1 cellular context compared by ENCODE assay signal in the genomic region with DNA sequence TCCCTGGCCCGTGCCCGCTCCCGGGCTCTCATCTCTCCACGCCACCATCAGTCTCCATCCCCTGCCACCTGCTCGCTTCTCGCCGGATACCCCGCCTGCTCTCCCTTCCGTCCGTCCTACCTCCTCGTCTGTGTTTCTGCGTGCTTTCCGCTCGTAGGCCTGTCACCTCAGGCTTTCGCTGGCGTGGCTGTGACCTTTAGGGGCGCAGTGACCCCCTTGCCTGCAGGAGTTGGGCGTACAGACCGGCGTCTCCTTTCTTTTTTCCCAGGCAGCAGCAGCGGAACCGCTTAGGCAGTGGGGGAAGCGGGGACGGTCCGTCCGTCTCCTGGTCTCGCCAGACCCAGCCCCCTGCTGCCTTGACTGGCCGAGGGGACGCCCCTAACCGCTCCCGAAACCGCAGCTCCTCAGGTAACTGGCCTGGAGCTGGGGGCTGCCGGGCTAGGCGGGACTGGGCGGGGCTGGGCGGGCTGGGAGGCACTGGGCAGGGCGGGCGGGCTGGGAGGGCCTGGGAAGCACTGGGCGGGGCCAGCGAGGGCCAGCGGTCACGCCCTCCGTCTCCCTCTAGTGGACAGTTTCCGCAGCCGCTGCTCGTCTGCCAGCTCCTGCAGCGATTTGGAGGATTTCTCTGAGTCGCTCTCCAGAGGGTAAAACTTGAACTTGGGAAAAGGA.
A peak's percentile ranks its signal among the peaks of the same experiment; 100 is the strongest.
TF ChIP-seq lines count a peak whose summit lies in the region.

No MANE protein-coding gene starts in this region.

TF ChIP-seq in HepG2, 621 proteins besides CTCF, POLR2A, EP300 and RAD21:
- TF ChIP-seq, protein P1, sequence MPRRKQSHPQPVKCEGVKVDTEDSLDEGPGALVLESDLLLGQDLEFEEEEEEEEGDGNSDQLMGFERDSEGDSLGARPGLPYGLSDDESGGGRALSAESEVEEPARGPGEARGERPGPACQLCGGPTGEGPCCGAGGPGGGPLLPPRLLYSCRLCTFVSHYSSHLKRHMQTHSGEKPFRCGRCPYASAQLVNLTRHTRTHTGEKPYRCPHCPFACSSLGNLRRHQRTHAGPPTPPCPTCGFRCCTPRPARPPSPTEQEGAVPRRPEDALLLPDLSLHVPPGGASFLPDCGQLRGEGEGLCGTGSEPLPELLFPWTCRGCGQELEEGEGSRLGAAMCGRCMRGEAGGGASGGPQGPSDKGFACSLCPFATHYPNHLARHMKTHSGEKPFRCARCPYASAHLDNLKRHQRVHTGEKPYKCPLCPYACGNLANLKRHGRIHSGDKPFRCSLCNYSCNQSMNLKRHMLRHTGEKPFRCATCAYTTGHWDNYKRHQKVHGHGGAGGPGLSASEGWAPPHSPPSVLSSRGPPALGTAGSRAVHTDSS (CRISPR knock-in tag; conservative IDR thresholded peaks at IDR 0.05), result no peak
- TF ChIP-seq SMC3 (IDR thresholded peaks at IDR 0.05; ENCODE audit: low read length) (0 out of 2 replicates have a peak, but pooled peaks have one; percentile 9), STAG1 (CRISPR knock-in tag; IDR thresholded peaks at IDR 0.05) (peak; percentile 51), SETDB1 (CRISPR knock-in tag; IDR thresholded peaks at IDR 0.05; ENCODE audit: borderline replicate concordance) (no peak), RAD51 (IDR thresholded peaks at IDR 0.05; ENCODE audit: borderline replicate concordance) (no peak), ZBTB38 (CRISPR knock-in tag; IDR thresholded peaks at IDR 0.05) (no peak), TIGD3 (CRISPR knock-in tag; IDR thresholded peaks at IDR 0.05; ENCODE audit: borderline replicate concordance) (no peak), ZNF3 (CRISPR knock-in tag; IDR thresholded peaks at IDR 0.05) (no peak), SP1 (IDR thresholded peaks at IDR 0.05) (no peak), SP1 (CRISPR knock-in tag; IDR thresholded peaks at IDR 0.05) (peak; percentile 82), ZNF768 (CRISPR knock-in tag; IDR thresholded peaks at IDR 0.05) (peak; percentile 19; the same call in 1 of the 2 replicates), ZNF407 (CRISPR knock-in tag; IDR thresholded peaks at IDR 0.05; ENCODE audit: not compliant biosample characterization) (peak; percentile 9), RXRA (CRISPR knock-in tag; IDR thresholded peaks at IDR 0.05) (0 out of 2 replicates have a peak, but pooled peaks have one; percentile 8), XRCC5 (optimal IDR thresholded peaks at IDR 0.05; ENCODE audit: low read length) (peak; percentile 39), GABPB1 (CRISPR knock-in tag; IDR thresholded peaks at IDR 0.05) (peak; percentile 22; the same call in 1 of the 2 replicates)
- TF ChIP-seq, protein P2, sequence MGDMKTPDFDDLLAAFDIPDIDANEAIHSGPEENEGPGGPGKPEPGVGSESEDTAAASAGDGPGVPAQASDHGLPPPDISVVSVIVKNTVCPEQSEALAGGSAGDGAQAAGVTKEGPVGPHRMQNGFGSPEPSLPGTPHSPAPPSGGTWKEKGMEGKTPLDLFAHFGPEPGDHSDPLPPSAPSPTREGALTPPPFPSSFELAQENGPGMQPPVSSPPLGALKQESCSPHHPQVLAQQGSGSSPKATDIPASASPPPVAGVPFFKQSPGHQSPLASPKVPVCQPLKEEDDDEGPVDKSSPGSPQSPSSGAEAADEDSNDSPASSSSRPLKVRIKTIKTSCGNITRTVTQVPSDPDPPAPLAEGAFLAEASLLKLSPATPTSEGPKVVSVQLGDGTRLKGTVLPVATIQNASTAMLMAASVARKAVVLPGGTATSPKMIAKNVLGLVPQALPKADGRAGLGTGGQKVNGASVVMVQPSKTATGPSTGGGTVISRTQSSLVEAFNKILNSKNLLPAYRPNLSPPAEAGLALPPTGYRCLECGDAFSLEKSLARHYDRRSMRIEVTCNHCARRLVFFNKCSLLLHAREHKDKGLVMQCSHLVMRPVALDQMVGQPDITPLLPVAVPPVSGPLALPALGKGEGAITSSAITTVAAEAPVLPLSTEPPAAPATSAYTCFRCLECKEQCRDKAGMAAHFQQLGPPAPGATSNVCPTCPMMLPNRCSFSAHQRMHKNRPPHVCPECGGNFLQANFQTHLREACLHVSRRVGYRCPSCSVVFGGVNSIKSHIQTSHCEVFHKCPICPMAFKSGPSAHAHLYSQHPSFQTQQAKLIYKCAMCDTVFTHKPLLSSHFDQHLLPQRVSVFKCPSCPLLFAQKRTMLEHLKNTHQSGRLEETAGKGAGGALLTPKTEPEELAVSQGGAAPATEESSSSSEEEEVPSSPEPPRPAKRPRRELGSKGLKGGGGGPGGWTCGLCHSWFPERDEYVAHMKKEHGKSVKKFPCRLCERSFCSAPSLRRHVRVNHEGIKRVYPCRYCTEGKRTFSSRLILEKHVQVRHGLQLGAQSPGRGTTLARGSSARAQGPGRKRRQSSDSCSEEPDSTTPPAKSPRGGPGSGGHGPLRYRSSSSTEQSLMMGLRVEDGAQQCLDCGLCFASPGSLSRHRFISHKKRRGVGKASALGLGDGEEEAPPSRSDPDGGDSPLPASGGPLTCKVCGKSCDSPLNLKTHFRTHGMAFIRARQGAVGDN (CRISPR knock-in tag; IDR thresholded peaks at IDR 0.05), result peak; percentile 24; the same call in 1 of the 2 replicates
- TF ChIP-seq, protein P3, sequence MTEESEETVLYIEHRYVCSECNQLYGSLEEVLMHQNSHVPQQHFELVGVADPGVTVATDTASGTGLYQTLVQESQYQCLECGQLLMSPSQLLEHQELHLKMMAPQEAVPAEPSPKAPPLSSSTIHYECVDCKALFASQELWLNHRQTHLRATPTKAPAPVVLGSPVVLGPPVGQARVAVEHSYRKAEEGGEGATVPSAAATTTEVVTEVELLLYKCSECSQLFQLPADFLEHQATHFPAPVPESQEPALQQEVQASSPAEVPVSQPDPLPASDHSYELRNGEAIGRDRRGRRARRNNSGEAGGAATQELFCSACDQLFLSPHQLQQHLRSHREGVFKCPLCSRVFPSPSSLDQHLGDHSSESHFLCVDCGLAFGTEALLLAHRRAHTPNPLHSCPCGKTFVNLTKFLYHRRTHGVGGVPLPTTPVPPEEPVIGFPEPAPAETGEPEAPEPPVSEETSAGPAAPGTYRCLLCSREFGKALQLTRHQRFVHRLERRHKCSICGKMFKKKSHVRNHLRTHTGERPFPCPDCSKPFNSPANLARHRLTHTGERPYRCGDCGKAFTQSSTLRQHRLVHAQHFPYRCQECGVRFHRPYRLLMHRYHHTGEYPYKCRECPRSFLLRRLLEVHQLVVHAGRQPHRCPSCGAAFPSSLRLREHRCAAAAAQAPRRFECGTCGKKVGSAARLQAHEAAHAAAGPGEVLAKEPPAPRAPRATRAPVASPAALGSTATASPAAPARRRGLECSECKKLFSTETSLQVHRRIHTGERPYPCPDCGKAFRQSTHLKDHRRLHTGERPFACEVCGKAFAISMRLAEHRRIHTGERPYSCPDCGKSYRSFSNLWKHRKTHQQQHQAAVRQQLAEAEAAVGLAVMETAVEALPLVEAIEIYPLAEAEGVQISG (CRISPR knock-in tag; IDR thresholded peaks at IDR 0.05), result 0 out of 2 replicates have a peak, but pooled peaks have one; percentile 16
- TF ChIP-seq, protein P4, sequence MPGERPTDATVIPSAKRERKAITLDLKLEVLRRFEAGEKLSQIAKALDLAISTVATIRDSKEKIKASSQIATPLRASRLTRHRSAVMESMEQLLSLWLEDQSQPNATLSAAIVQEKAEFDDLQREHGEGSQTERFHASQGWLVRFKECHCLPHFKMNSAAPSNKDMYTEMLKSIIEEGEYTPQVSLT (CRISPR knock-in tag; IDR thresholded peaks at IDR 0.05; ENCODE audit: borderline replicate concordance, low read depth), result no peak
- TF ChIP-seq, protein P5, sequence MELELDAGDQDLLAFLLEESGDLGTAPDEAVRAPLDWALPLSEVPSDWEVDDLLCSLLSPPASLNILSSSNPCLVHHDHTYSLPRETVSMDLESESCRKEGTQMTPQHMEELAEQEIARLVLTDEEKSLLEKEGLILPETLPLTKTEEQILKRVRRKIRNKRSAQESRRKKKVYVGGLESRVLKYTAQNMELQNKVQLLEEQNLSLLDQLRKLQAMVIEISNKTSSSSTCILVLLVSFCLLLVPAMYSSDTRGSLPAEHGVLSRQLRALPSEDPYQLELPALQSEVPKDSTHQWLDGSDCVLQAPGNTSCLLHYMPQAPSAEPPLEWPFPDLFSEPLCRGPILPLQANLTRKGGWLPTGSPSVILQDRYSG (CRISPR knock-in tag; IDR thresholded peaks at IDR 0.05), result no peak
